ENCODE assay signal across 14 cellular contexts in the genomic region with DNA sequence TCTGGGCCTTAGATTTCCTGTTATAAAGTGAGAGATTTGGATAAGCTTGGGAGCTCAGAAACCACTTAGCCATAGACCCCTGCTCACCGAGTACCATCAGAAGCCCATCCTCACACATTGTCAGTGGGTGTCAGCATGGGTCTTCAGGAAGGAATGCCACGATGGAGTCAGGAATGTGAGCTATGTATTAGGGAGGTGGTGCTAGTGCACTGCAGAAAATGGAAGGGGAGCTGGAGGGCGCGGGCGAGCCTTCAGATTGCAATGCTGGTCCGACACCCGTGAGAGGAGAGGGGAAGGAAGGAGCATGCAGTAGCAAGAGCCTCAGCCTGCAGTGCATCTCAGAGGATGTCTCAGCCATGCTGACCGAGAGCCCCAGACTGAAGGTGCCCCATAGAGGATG.
DNase-seq lines count a peak whose midpoint lies in the region; ATAC-seq and TF ChIP-seq lines count a peak whose summit lies in the region.
"Had no signal": no experiment of that assay in that cellular context is flagged by ENCODE, and none has a peak within 500 bp of the region (broad histone marks: within the 10 kb centered on the region; RNA-seq: fewer than 3 reads in every experiment).

No MANE protein-coding gene starts in this region.

- no peak overlapping the region for H3K4ac ChIP-seq in H9 (ENCODE audit: low read depth, low read length)
- H3K4ac ChIP-seq in mesendoderm (ENCODE audit: low read depth, low read length): no peak overlapping the region

- no peaks in the 10 kb centered on the region for H3K23me2 ChIP-seq in H9 (ENCODE audit: insufficient read length, low read depth, low read length, poor library complexity, severe bottlenecking)

- H3K4me2 ChIP-seq in H9 (ENCODE audit: insufficient read depth, insufficient read length, low read length) (no peak overlapping the region), mesendoderm (ENCODE audit: low read length) (no peak overlapping the region)

- H3K79me2 ChIP-seq in H9 (ENCODE audit: insufficient read depth, low read length): no peaks in the 10 kb centered on the region
- no peaks in the 10 kb centered on the region for H3K79me2 ChIP-seq in mesendoderm (ENCODE audit: control insufficient read depth, insufficient read depth, low read length)

- no peak for TF ChIP-seq CTCF in H9 (conservative IDR thresholded peaks at IDR 0.05)
- no peak for TF ChIP-seq CTCF in endodermal cell (conservative IDR thresholded peaks at IDR 0.05)
- no peak for TF ChIP-seq CTCF in upper lobe of right lung (IDR thresholded peaks at IDR 0.05)

- H3K27me3 Mint-ChIP-seq in H9 (ENCODE audit: low read depth) (peaks cover 21% of the 10 kb centered on the region), endodermal cell (ENCODE audit: insufficient read depth) (peaks cover 9% of the 10 kb centered on the region)
- H3K27me3 Mint-ChIP-seq in T-helper 2 cell treated with Interferon-gamma antibody and Interleukin-4, amounts not matched to agents 5 μg/mL and 100 μg/mL, for 36 hours (ENCODE audit: low read depth): peaks cover 13% of the 10 kb centered on the region

- H3K36me3 Mint-ChIP-seq in H9 (ENCODE audit: insufficient read depth in 1 of 3, low read depth in 3 of 3) (peaks cover 0 to 9% (median 2%) of the 10 kb centered on the region in 3 experiments; a peak in 2 of 7 replicates), endodermal cell (ENCODE audit: low read depth) (no peaks in the 10 kb centered on the region)
- H3K36me3 Mint-ChIP-seq in T-helper 2 cell treated with Interferon-gamma antibody and Interleukin-4, amounts not matched to agents 5 μg/mL and 100 μg/mL, for 36 hours (ENCODE audit: low read depth): no peaks in the 10 kb centered on the region
- H3K36me3 Mint-ChIP-seq: CD4-positive, alpha-beta memory T cell; IgD-negative memory B cell had no signal

- H2AK5ac ChIP-seq in H9 (ENCODE audit: insufficient read length, low read length) (no peak overlapping the region), mesendoderm (ENCODE audit: low read length) (no peak overlapping the region)

- H3K4me3 ChIP-seq in endodermal cell (ENCODE audit: low read length) (no peak overlapping the region), mesendoderm (ENCODE audit: low read length) (no peak overlapping the region), upper lobe of right lung (no peak overlapping the region)

- no peak overlapping the region for H4K8ac ChIP-seq in H9 (replicated peaks; ENCODE audit: insufficient read length, low read depth, low read length)
- no peak overlapping the region for H4K8ac ChIP-seq in mesendoderm (ENCODE audit: low read depth, low read length)

- ATAC-seq in upper lobe of right lung: no peak

- no peak overlapping the region for H2BK15ac ChIP-seq in H9 (ENCODE audit: low read depth, low read length)
- H2BK15ac ChIP-seq in mesendoderm (replicated peaks; ENCODE audit: low read depth): no peak overlapping the region

- H3K9me3 ChIP-seq in H9 (ENCODE audit: control insufficient read depth, low read depth, low read length): peaks cover 4% of the 10 kb centered on the region
- H3K9me3 ChIP-seq in endodermal cell (ENCODE audit: control insufficient read depth, low read length): no peaks in the 10 kb centered on the region
- H3K9me3 ChIP-seq in upper lobe of right lung: no peaks in the 10 kb centered on the region

- no peak overlapping the region for H3K9ac ChIP-seq in H9 (ENCODE audit: extremely low read depth, insufficient read length, low read length)
- no peak overlapping the region for H3K9ac ChIP-seq in endodermal cell (ENCODE audit: extremely low read depth, low read length, poor library complexity, severe bottlenecking)
- H3K9ac ChIP-seq in mesendoderm (ENCODE audit: low read length): no peak overlapping the region

- no peak overlapping the region for H4K91ac ChIP-seq in H9 (ENCODE audit: insufficient read length, low read depth, low read length)

- H3T11ph ChIP-seq in H9 (ENCODE audit: low read length): no peak overlapping the region

- no peak overlapping the region; the same call in 1 of the 2 replicates for H3K14ac ChIP-seq in H9 (ENCODE audit: insufficient read depth, low read length)

- H3K23ac ChIP-seq in H9 (ENCODE audit: insufficient read length, low read depth, low read length): no peak overlapping the region
- no peak overlapping the region for H3K23ac ChIP-seq in mesendoderm (ENCODE audit: low read length)

- H2AFZ ChIP-seq in H9 (ENCODE audit: low read length): no peak overlapping the region

- intact Hi-C loops in upper lobe of right lung (cut with DNase I): no loop called here

- H3K56ac ChIP-seq in H9 (ENCODE audit: insufficient read length, low read depth, low read length) (no peak overlapping the region), mesendoderm (ENCODE audit: low read length) (no peak overlapping the region)

- no CpG with 5 or more reads among the region's 8 CpGs for WGBS in H9 (ENCODE audit: extremely low coverage, insufficient read length, low lambda C conversion rate)
- 83 to 91% methylated on average over 2 to 8 of the region's 8 CpGs for WGBS in endodermal cell (ENCODE audit: insufficient coverage in 1 of 2, insufficient read length in 1 of 2), 2 experiments
- WGBS in mesendoderm (ENCODE audit: extremely low coverage, insufficient coverage, low lambda C conversion rate): no CpG with 5 or more reads among the region's 8 CpGs

- H3K9me3 Mint-ChIP-seq in H9: peaks cover 5 to 7% of the 10 kb centered on the region in 2 experiments; a peak in 4 of 5 replicates
- peaks cover 5% of the 10 kb centered on the region for H3K9me3 Mint-ChIP-seq in endodermal cell
- no peaks in the 10 kb centered on the region for H3K9me3 Mint-ChIP-seq in T-helper 2 cell treated with Interferon-gamma antibody and Interleukin-4, amounts not matched to agents 5 μg/mL and 100 μg/mL, for 36 hours

- peaks cover 0 to 10% of the 10 kb centered on the region in 2 experiments; a peak in 2 of 4 replicates for H3K4me1 Mint-ChIP-seq in H9
- no peaks in the 10 kb centered on the region for H3K4me1 Mint-ChIP-seq in endodermal cell
- H3K4me1 Mint-ChIP-seq in T-helper 2 cell treated with Interferon-gamma antibody and Interleukin-4, amounts not matched to agents 5 μg/mL and 100 μg/mL, for 36 hours (ENCODE audit: low read depth): no peaks in the 10 kb centered on the region
- H3K4me1 Mint-ChIP-seq: B cell, IgD-negative memory B cell had no signal

- H2BK20ac ChIP-seq in H9 (ENCODE audit: low read depth, low read length, poor library complexity, severe bottlenecking): no peak overlapping the region

- H3K4me1 ChIP-seq in H9 (ENCODE audit: insufficient read depth, low read length) (no peaks in the 10 kb centered on the region), endodermal cell (ENCODE audit: control insufficient read depth, insufficient read depth, low read length) (no peaks in the 10 kb centered on the region), mesendoderm (ENCODE audit: control insufficient read depth, low read depth, low read length) (no peaks in the 10 kb centered on the region), upper lobe of right lung (no peaks in the 10 kb centered on the region)

- H3K79me1 ChIP-seq in H9 (ENCODE audit: insufficient read depth, low read depth, low read length, poor library complexity, severe bottlenecking) (no peaks in the 10 kb centered on the region), mesendoderm (ENCODE audit: low read length) (no peaks in the 10 kb centered on the region)

- H3K4me3 Mint-ChIP-seq in H9: no peak overlapping the region
- H3K4me3 Mint-ChIP-seq in endodermal cell: no peak overlapping the region
- no peak overlapping the region for H3K4me3 Mint-ChIP-seq in T-helper 2 cell treated with Interferon-gamma antibody and Interleukin-4, amounts not matched to agents 5 μg/mL and 100 μg/mL, for 36 hours
- H3K4me3 Mint-ChIP-seq: B cell; CD4-positive, alpha-beta memory T cell; IgD-negative memory B cell had no signal

- H3K18ac ChIP-seq in H9 (ENCODE audit: insufficient read length, low read depth, low read length) (no peak overlapping the region), mesendoderm (ENCODE audit: low read length) (no peak overlapping the region)

- H2BK5ac ChIP-seq in H9 (ENCODE audit: insufficient read length, low read length) (no peak overlapping the region), mesendoderm (ENCODE audit: low read length) (no peak overlapping the region)

- H4K20me1 ChIP-seq in H9 (ENCODE audit: control insufficient read depth, insufficient read depth, insufficient read length): no peaks in the 10 kb centered on the region

- no peak overlapping the region for H2BK120ac ChIP-seq in H9 (ENCODE audit: low read depth, low read length, poor library complexity, severe bottlenecking)
- H2BK120ac ChIP-seq in mesendoderm (ENCODE audit: low read depth, low read length): no peak overlapping the region

- no peak overlapping the region for H3K27ac ChIP-seq in H9 (ENCODE audit: insufficient read length, low read depth, low read length)
- H3K27ac ChIP-seq in endodermal cell (ENCODE audit: low read depth, low read length): no peak overlapping the region
- H3K27ac ChIP-seq in mesendoderm (ENCODE audit: low read depth, low read length): no peak overlapping the region
- no peak overlapping the region for H3K27ac ChIP-seq in upper lobe of right lung

- no peaks in the 10 kb centered on the region for H3K27me3 ChIP-seq in H9 (ENCODE audit: insufficient read depth, low read length)
- H3K27me3 ChIP-seq in endodermal cell (ENCODE audit: control insufficient read depth, insufficient read depth, low read length, poor library complexity, severe bottlenecking): no peaks in the 10 kb centered on the region
- no peaks in the 10 kb centered on the region for H3K27me3 ChIP-seq in mesendoderm (ENCODE audit: insufficient read depth, low read length, poor library complexity)
- H3K27me3 ChIP-seq in upper lobe of right lung: peaks cover 23% of the 10 kb centered on the region

- H3K27ac Mint-ChIP-seq in H9: no peak overlapping the region
- H3K27ac Mint-ChIP-seq in endodermal cell: no peak overlapping the region
- H3K27ac Mint-ChIP-seq in T-helper 2 cell treated with Interferon-gamma antibody and Interleukin-4, amounts not matched to agents 5 μg/mL and 100 μg/mL, for 36 hours: no peak overlapping the region
- H3K27ac Mint-ChIP-seq: B cell, IgD-negative memory B cell had no signal

- H4K5ac ChIP-seq in H9 (ENCODE audit: insufficient read length, low read depth, low read length) (no peak overlapping the region), mesendoderm (ENCODE audit: low read length) (no peak overlapping the region)

- peak; percentile 49 for DNase-seq in H9
- DNase-seq in endodermal cell: peak; percentile 74
- peak; percentile 81 for DNase-seq in mesendoderm
- DNase-seq in OCI-M2 (lab: John Stamatoyannopoulos, UW; ENCODE audit: unreplicated experiment): no peak
- no peak for DNase-seq in upper lobe of right lung
- DNase-seq in CD1c-positive myeloid dendritic cell (ENCODE audit: extremely low spot score): no peak
- DNase-seq in T-helper 2 cell treated with Interferon-gamma antibody and Interleukin-4, amounts not matched to agents 5 μg/mL and 100 μg/mL, for 36 hours (ENCODE audit: low spot score): no peak
- DNase-seq: C1 segment of cervical spinal cord; CD4-positive, alpha-beta memory T cell; COR-L47; DMS53; GF-D8 had no signal

- no peaks in the 10 kb centered on the region for H3K36me3 ChIP-seq in endodermal cell (ENCODE audit: control insufficient read depth, insufficient read depth, low read length)
- no peaks in the 10 kb centered on the region for H3K36me3 ChIP-seq in mesendoderm (ENCODE audit: control insufficient read depth, insufficient read depth, low read length)
- H3K36me3 ChIP-seq in upper lobe of right lung: no peaks in the 10 kb centered on the region

- H2BK12ac ChIP-seq in H9 (ENCODE audit: insufficient read length, low read depth, low read length): no peak overlapping the region

Comparison
In these comparisons a context has a peak if more than half of its experiments do, and no peak if none do; other contexts are left out.
1. DNase-seq: peak in H9 (single experiment), endodermal cell (single experiment) and mesendoderm (single experiment); none in OCI-M2 (single experiment), upper lobe of right lung (single experiment), CD1c-positive myeloid dendritic cell (single experiment) and T-helper 2 cell treated with Interferon-gamma antibody and Interleukin-4, amounts not matched to agents 5 μg/mL and 100 μg/mL, for 36 hours (single experiment).